In the genomic region with DNA sequence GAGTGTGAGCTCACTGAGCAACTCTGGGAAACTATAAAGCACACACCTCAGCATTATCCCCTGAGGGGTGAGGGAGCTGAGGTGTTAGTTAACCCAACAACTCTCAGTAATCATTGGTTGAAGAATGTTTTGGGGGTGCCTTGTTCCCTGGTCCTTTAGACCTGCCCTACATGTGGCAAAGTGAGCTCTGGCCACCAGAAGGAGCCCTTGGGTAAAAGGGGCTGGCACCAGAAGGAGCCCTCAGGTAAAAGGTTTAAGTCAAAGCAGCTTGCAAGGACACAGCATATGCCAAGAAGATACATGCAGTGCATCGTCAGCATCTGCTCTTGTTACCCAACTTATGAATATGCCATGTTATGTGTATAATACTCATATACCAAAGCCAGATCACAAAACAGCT, we compare ENCODE assay signal across 1 cellular context.
TF ChIP-seq lines count a peak whose summit lies in the region.

No MANE protein-coding gene starts in this region.

TF ChIP-seq in SK-N-SH treated with all-trans-retinoic acid at 6 μM for 48 hours, 23 proteins besides CTCF, POLR2A, EP300 and RAD21 (continued from another document):
- TF ChIP-seq, protein P1, sequence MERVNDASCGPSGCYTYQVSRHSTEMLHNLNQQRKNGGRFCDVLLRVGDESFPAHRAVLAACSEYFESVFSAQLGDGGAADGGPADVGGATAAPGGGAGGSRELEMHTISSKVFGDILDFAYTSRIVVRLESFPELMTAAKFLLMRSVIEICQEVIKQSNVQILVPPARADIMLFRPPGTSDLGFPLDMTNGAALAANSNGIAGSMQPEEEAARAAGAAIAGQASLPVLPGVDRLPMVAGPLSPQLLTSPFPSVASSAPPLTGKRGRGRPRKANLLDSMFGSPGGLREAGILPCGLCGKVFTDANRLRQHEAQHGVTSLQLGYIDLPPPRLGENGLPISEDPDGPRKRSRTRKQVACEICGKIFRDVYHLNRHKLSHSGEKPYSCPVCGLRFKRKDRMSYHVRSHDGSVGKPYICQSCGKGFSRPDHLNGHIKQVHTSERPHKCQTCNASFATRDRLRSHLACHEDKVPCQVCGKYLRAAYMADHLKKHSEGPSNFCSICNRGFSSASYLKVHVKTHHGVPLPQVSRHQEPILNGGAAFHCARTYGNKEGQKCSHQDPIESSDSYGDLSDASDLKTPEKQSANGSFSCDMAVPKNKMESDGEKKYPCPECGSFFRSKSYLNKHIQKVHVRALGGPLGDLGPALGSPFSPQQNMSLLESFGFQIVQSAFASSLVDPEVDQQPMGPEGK (CRISPR knock-in tag; IDR thresholded peaks at IDR 0.05; ENCODE audit: borderline replicate concordance) = no peak
- no peak for TF ChIP-seq TCF4 (CRISPR knock-in tag; IDR thresholded peaks at IDR 0.05; ENCODE audit: borderline replicate concordance)
- no peak for TF ChIP-seq OSR1 (CRISPR knock-in tag; IDR thresholded peaks at IDR 0.05)
- no peak for TF ChIP-seq ESRRG (CRISPR knock-in tag; IDR thresholded peaks at IDR 0.05)
- TF ChIP-seq ZNF8 (CRISPR knock-in tag; IDR thresholded peaks at IDR 0.05) = no peak
- no peak for TF ChIP-seq SNAI2 (CRISPR knock-in tag; IDR thresholded peaks at IDR 0.05)
- no peak for TF ChIP-seq ARNTL (CRISPR knock-in tag; IDR thresholded peaks at IDR 0.05; ENCODE audit: borderline replicate concordance, low read depth)
- TF ChIP-seq ZFP30 (CRISPR knock-in tag; IDR thresholded peaks at IDR 0.05) = no peak
- TF ChIP-seq RARB (CRISPR knock-in tag; IDR thresholded peaks at IDR 0.05) = no peak
- TF ChIP-seq BACH2 (CRISPR knock-in tag; IDR thresholded peaks at IDR 0.05; ENCODE audit: borderline replicate concordance) = no peak
- no peak for TF ChIP-seq ZNF565 (CRISPR knock-in tag; conservative IDR thresholded peaks at IDR 0.05; ENCODE audit: low read depth)
- no peak for TF ChIP-seq CREB5 (CRISPR knock-in tag; IDR thresholded peaks at IDR 0.05; ENCODE audit: low read depth)
